Comparison of ENCODE assay signal across 8 cellular contexts in the genomic region with DNA sequence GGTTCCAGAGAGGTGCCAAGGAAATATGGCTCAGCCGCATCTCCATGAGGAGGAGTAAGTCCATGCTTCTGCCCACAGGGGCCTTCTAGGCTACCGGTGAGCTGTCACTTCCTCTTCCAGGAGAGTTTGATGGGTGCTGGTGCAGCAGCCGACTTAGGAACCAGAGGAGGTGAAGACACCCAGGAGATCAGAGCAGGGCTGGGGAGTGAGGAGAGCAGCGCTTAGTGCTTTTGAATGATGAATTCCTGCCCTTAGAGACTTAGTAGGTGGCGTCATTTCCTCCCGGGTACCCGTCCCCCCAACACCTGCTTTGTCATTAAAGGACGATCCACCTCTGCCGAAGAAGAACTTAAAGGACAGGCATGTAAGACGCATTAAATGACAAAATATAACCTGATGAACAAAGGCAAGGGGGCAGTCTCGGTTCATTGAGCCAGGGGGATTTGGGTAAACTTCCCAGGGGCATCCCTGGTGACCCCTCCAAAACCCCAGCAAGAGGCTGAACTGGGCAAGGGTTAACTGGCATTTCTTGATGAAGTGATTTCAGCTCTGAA.
A peak's percentile ranks its signal among the peaks of the same experiment; 100 is the strongest.
DNase-seq lines count a peak whose midpoint lies in the region; ATAC-seq and TF ChIP-seq lines count a peak whose summit lies in the region.

No MANE protein-coding gene starts in this region.

- H3K27me3 Mint-ChIP-seq in chondrocyte (ENCODE audit: low read depth): peaks cover 60% of the 10 kb centered on the region

- peak overlapping the region; percentile 55 for H3K4me3 Mint-ChIP-seq in chondrocyte (ENCODE audit: unreplicated experiment)

- DNase-seq in NCI-H1417 (lab: John Stamatoyannopoulos, UW) (peak in 2 of 3 experiments; percentile 79 to 81), chondrocyte (ENCODE audit: low spot score) (no peak), retina (peak; percentile 29), NCI-H510A treated with DMSO at 0.1 percent for 48 hours (lab: John Stamatoyannopoulos, UW) (no peak), ovary (no peak)

- no peak overlapping the region for H3K27ac ChIP-seq in ovary

- TF ChIP-seq EP300 in ovary (IDR thresholded peaks at IDR 0.05): no peak

- no peak for TF ChIP-seq POLR2A in GM18505 (IDR thresholded peaks at IDR 0.05; ENCODE audit: borderline replicate concordance, extremely low read depth, insufficient read depth, insufficient read length)
- no peak for TF ChIP-seq POLR2A in ovary (IDR thresholded peaks at IDR 0.05)

- no peaks in the 10 kb centered on the region for H3K36me3 ChIP-seq in ovary

- H3K27ac Mint-ChIP-seq in chondrocyte (ENCODE audit: unreplicated experiment): no peak overlapping the region

- H3K4me1 Mint-ChIP-seq in chondrocyte (ENCODE audit: low read depth): peaks cover 14% of the 10 kb centered on the region

- no peaks in the 10 kb centered on the region for H3K9me3 ChIP-seq in ovary

- H3K4me1 ChIP-seq in ovary (ENCODE audit: insufficient read depth): peaks cover 1% of the 10 kb centered on the region

- WGBS in ovary, 3 donors: 86 to 91% (median 88%) methylated on average over 11 of the region's 11 CpGs

- TF ChIP-seq CTCF in chondrocyte (IDR thresholded peaks at IDR 0.05) (no peak), ovary (IDR thresholded peaks at IDR 0.05) (no peak)

- H3K4me3 ChIP-seq in ovary: no peak overlapping the region

- H3K36me3 Mint-ChIP-seq in chondrocyte (ENCODE audit: low read depth): no peaks in the 10 kb centered on the region

- ATAC-seq in GM18505 (IDR thresholded peaks at IDR 0.05; ENCODE audit: unreplicated experiment): peak; percentile 39
- ATAC-seq in HG03342 (IDR thresholded peaks at IDR 0.05; ENCODE audit: unreplicated experiment): no peak
- no peak for ATAC-seq in GM19035 (IDR thresholded peaks at IDR 0.05; ENCODE audit: unreplicated experiment)

- intact Hi-C loops in ovary (cut with DNase I): no loop called here

- no peaks in the 10 kb centered on the region for H3K27me3 ChIP-seq in ovary

- no peaks in the 10 kb centered on the region for H3K9me3 Mint-ChIP-seq in chondrocyte (ENCODE audit: low read depth)

Comparison
In these comparisons a context has a peak if more than half of its experiments do, and no peak if none do; other contexts are left out.
1. DNase-seq: peak in NCI-H1417 (2 of 3) and retina (single experiment); none in chondrocyte (single experiment), NCI-H510A treated with DMSO at 0.1 percent for 48 hours (single experiment) and ovary (0 of 5).